ENCODE assay signal across 8 cellular contexts in the genomic region with DNA sequence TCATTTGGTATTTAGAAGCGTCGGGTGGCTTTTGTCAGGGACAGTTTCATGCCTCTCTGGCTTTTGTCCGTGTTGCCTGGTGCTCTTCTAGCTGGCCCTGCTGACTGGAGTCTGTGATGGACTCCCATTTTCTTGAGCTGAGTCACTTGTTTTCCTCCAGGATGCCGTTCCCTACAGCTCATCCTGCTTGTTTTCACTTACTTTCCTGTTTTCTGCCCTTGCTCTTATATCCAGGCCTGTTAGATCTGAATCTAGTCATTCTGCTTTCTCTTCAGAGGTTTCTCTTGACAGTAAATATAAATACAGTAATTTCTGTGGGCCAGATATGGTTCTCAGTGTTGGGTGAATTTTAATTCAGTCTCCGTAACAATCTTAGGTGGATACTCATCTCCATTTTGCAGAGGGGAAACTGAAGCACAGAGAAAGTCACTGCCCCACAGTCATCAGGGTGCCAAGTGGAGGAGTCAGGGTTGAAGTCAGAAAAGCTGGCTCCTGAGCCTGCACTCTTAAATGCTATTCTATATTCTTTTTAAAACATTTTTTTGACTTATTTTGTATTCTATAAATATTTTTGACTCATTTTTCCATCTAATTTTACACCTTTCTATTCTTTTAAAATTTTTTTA.
DNase-seq lines count a peak whose midpoint lies in the region; ATAC-seq and TF ChIP-seq lines count a peak whose summit lies in the region.

No MANE protein-coding gene starts in this region.

- H4K20me1 ChIP-seq in neural progenitor cell (ENCODE audit: low read depth) = peaks cover 58% of the 10 kb centered on the region

- DNase-seq in AG10803 (ENCODE audit: low read depth) (peak; percentile 89), SJSA1 (ENCODE audit: low read depth in 1 of 2, low spot score in 2 of 2) (peak; percentile 81 to 86), fibroblast of peridontal ligament (ENCODE audit: extremely low read depth) (peak; percentile 85), neural progenitor cell (ENCODE audit: low spot score) (no peak), NCI-H2081 (lab: John Stamatoyannopoulos, UW) (no peak), NCI-H1694 (lab: John Stamatoyannopoulos, UW) (no peak)

- H3K4me2 ChIP-seq in neural progenitor cell = no peak overlapping the region

- no peaks in the 10 kb centered on the region; the same call in 1 of the 2 replicates for H3K9me3 ChIP-seq in SJSA1 (replicated peaks)
- no peaks in the 10 kb centered on the region for H3K9me3 ChIP-seq in neural progenitor cell (ENCODE audit: low read depth)

- peak overlapping the region; percentile 84 for H3K27ac ChIP-seq in SJSA1
- H3K27ac ChIP-seq in neural progenitor cell = no peak overlapping the region

- no peak overlapping the region for H3K4me3 Mint-ChIP-seq in neural progenitor cell

- H3K27me3 ChIP-seq in SJSA1 (replicated peaks) = no peaks in the 10 kb centered on the region
- H3K27me3 ChIP-seq in neural progenitor cell = no peaks in the 10 kb centered on the region

- H3K27ac Mint-ChIP-seq in neural progenitor cell = peak overlapping the region; percentile 46

- peaks cover 80% of the 10 kb centered on the region for H3K4me1 Mint-ChIP-seq in neural progenitor cell

- H3K9ac ChIP-seq in neural progenitor cell = no peak overlapping the region

- no peaks in the 10 kb centered on the region for H3K9me3 Mint-ChIP-seq in neural progenitor cell

- H3K79me2 ChIP-seq in neural progenitor cell (ENCODE audit: low read depth) = peaks cover 97% of the 10 kb centered on the region

- H3K4me1 ChIP-seq in SJSA1 (replicated peaks) (peaks cover 70% of the 10 kb centered on the region), neural progenitor cell (peaks cover 36% of the 10 kb centered on the region)

- H3F3A ChIP-seq in neural progenitor cell (ENCODE audit: low read depth) = peaks cover 7% of the 10 kb centered on the region

- peaks cover 7% of the 10 kb centered on the region for H3K27me3 Mint-ChIP-seq in neural progenitor cell (ENCODE audit: insufficient read depth, low read depth)

- H3K36me3 ChIP-seq in SJSA1 (0 out of 2 replicates have a peak, but pooled peaks cover 3% of the 10 kb centered on the region), neural progenitor cell (no peaks in the 10 kb centered on the region)

- TF ChIP-seq CTCF in AG10803 (conservative IDR thresholded peaks at IDR 0.05; ENCODE audit: low read length) (no peak), neural progenitor cell (IDR thresholded peaks at IDR 0.05) (no peak)

- peak overlapping the region; percentile 35 for H3K4me3 ChIP-seq in AG10803 (ENCODE audit: low read length)
- H3K4me3 ChIP-seq in SJSA1 = no peak overlapping the region
- H3K4me3 ChIP-seq in neural progenitor cell = no peak overlapping the region

- no peak for ATAC-seq in HG02938 (IDR thresholded peaks at IDR 0.05; ENCODE audit: unreplicated experiment)
- ATAC-seq in GM18907 (IDR thresholded peaks at IDR 0.05; ENCODE audit: unreplicated experiment) = no peak

- no peak overlapping the region for H2AFZ ChIP-seq in neural progenitor cell (replicated peaks)

- no peaks in the 10 kb centered on the region for H3K36me3 Mint-ChIP-seq in neural progenitor cell

Comparison
In these comparisons a context has a peak if more than half of its experiments do, and no peak if none do; other contexts are left out.
1. DNase-seq: peak in AG10803 (single experiment), SJSA1 (2 of 2) and fibroblast of peridontal ligament (single experiment); none in neural progenitor cell (single experiment), NCI-H2081 (0 of 2) and NCI-H1694 (single experiment).